Comparison of ENCODE assay signal across 8 cellular contexts in genomic region chr19:1929051-1929742, GRCh38. TPM values are rescaled to one million over a fixed set of nuclear protein-coding genes. Genes with fewer than 3 reads are reported as not detected.
DNase-seq lines count a peak whose midpoint lies in the region; ATAC-seq, FAIRE-seq and TF ChIP-seq lines count a peak whose summit lies in the region.

No MANE protein-coding gene starts in this region.

- peaks cover 6% of the 10 kb centered on the region for H3K36me3 ChIP-seq in BJ (ENCODE audit: control insufficient read depth, insufficient read depth, low read length)
- H3K36me3 ChIP-seq in breast epithelium, result no peaks in the 10 kb centered on the region
- no peaks in the 10 kb centered on the region for H3K36me3 ChIP-seq in keratinocyte (ENCODE audit: control insufficient read depth in 2 of 2, extremely low read depth in 1 of 2, insufficient read depth in 2 of 2, low read length in 2 of 2)

- H3K9me3 ChIP-seq in breast epithelium (peaks cover 0 to 7% of the 10 kb centered on the region in 2 donors), keratinocyte (ENCODE audit: control insufficient read depth, low read depth, low read length) (peaks cover 4% of the 10 kb centered on the region)

- H3K4me1 ChIP-seq in breast epithelium (peaks cover 0 to 5% of the 10 kb centered on the region in 2 donors), keratinocyte (ENCODE audit: control insufficient read depth, extremely low read depth, insufficient read depth, low read length) (peaks cover 4% of the 10 kb centered on the region)

- intact Hi-C loops in breast epithelium (cut with DNase I; ENCODE audit: low total_unique reads), result no loop called here

- no peaks in the 10 kb centered on the region for H3K9me1 ChIP-seq in keratinocyte (ENCODE audit: control insufficient read depth, extremely low read depth, insufficient read depth, low read length)

- peak overlapping the region; percentile 61 for H3K4me2 ChIP-seq in keratinocyte (ENCODE audit: control insufficient read depth, extremely low read depth, insufficient read depth, low read depth, low read length)

- peak overlapping the region; percentile 39 for H3K9ac ChIP-seq in keratinocyte (ENCODE audit: control insufficient read depth, extremely low read depth, insufficient read depth, low read length)

- no peaks in the 10 kb centered on the region for H3K27me3 ChIP-seq in BJ (ENCODE audit: control insufficient read depth, insufficient read depth, low read length)
- H3K27me3 ChIP-seq in breast epithelium, result no peaks in the 10 kb centered on the region
- no peaks in the 10 kb centered on the region for H3K27me3 ChIP-seq in keratinocyte (ENCODE audit: control insufficient read depth, extremely low read depth, insufficient read depth, low read length)

- H3K79me2 ChIP-seq in keratinocyte (ENCODE audit: control insufficient read depth, insufficient read depth, low read length), result no peaks in the 10 kb centered on the region

- TF ChIP-seq CTCF in BJ (IDR thresholded peaks at IDR 0.05; ENCODE audit: insufficient read depth, low read depth, low read length) (peak; percentile 97), VCaP (conservative IDR thresholded peaks at IDR 0.05) (peak; percentile 92), breast epithelium (IDR thresholded peaks at IDR 0.05) (peak; percentile 64 to 90 (median 90)), keratinocyte (optimal IDR thresholded peaks at IDR 0.05 in 1 of 3, IDR thresholded peaks at IDR 0.05 in 1 of 3, conservative IDR thresholded peaks at IDR 0.05 in 1 of 3; ENCODE audit: extremely low read depth in 1 of 3, insufficient read depth in 2 of 3, low read length in 3 of 3) (peak; percentile 74 to 90 (median 79))

- POLR2A ChIA-PET in BJ (lab: Charles Lee), result no interaction called here

- no peaks in the 10 kb centered on the region for H4K20me1 ChIP-seq in keratinocyte (ENCODE audit: control insufficient read depth, extremely low read depth, insufficient read depth, low read length)

- ATAC-seq in GM21619 (IDR thresholded peaks at IDR 0.05; ENCODE audit: unreplicated experiment), result peak; percentile 64
- ATAC-seq in GM19397 (IDR thresholded peaks at IDR 0.05; ENCODE audit: unreplicated experiment), result no peak

- CTCF ChIA-PET in BJ (lab: Yijun Ruan, JAX), result interaction anchor here (0.6 to 3.5 kb wide), 19 partner anchors 7 to 896 kb away, joined by 3 to 14 read pairs (median 4); no protein-coding TSS in a partner anchor

- H3K4me3 ChIP-seq in BJ (ENCODE audit: low read depth, low read length) (peak overlapping the region; percentile 20), breast epithelium (peak overlapping the region; percentile 25 to 59 (median 38)), keratinocyte (ENCODE audit: control insufficient read depth in 2 of 3, extremely low read depth in 1 of 3, insufficient read depth in 2 of 3, low read depth in 1 of 3, low read length in 3 of 3) (peak overlapping the region; percentile 3 to 25 (median 9))

- H3K27ac ChIP-seq in VCaP (no peak overlapping the region; the same call in 1 of the 2 replicates), breast epithelium (no peak overlapping the region), keratinocyte (ENCODE audit: control insufficient read depth, insufficient read depth, low read length) (no peak overlapping the region)

- no peak for TF ChIP-seq POLR2A in breast epithelium (IDR thresholded peaks at IDR 0.05)

- dilution Hi-C loops in keratinocyte (cut with MboI; ENCODE audit: extremely low pct_ligation_motif_present, low sequenced_read_pairs), result no loop called here

- FAIRE-seq in keratinocyte (lab: Jason Lieb, UNC), result no peak

- peak overlapping the region; percentile 37 for H2AFZ ChIP-seq in keratinocyte (ENCODE audit: control insufficient read depth, low read length)

- DNase-seq in BJ (ENCODE audit: low read depth) (peak; percentile 4), NCI-H187 treated with DMSO at 0.1 percent for 48 hours (lab: John Stamatoyannopoulos, UW) (peak; percentile 1), breast epithelium (ENCODE audit: low spot score in 2 of 2) (peak; percentile 66 to 73), keratinocyte (ENCODE audit: low read depth, low spot score) (no peak)
- DNase-seq in stimulated activated CD4-positive, alpha-beta T cell treated with anti-CD3 and anti-CD28 coated beads, Interleukin-15, amount 100 ng/mL, for 24 hours, result peak; percentile 87

RNA-seq across cellular contexts. Expression of gene CSNK1G2, which starts 11.8 kb away (rescaled TPM):
- 26.1 and 48.1 TPM in 2 replicates for polyA plus RNA-seq in BJ (2011; rRNA removed)
- 39.4 and 43.0 TPM in 2 replicates for polyA minus RNA-seq in BJ (2011; rRNA and poly(A)+ RNA removed)
- 10 to 100 TPM; 31.5 to 76.7 (median 68.2) TPM for total RNA-seq in breast epithelium
- polyA plus RNA-seq in keratinocyte, result 32.5 to 72.4 TPM (median 34.9 TPM) in 3 replicates
- polyA plus RNA-seq in keratinocyte (2011; ENCODE audit: low read depth), result 14.4 TPM
- polyA plus RNA-seq in keratinocyte (2011; cell fraction: cytosol; rRNA removed), result 22.1 and 49.3 TPM in 2 replicates
- 90.4 and 133 TPM in 2 replicates for polyA plus RNA-seq in keratinocyte (2011; cell fraction: nucleus; rRNA removed)
- 25.9 and 54.3 TPM in 2 replicates for polyA plus RNA-seq in keratinocyte (2012; ENCODE audit: low replicate concordance)
- 35.5 to 112 TPM (median 44.5 TPM) in 3 replicates for polyA minus RNA-seq in keratinocyte
- 56.2 TPM for polyA minus RNA-seq in keratinocyte (2011; cell fraction: cytosol; rRNA and poly(A)+ RNA removed)
- 27.7 and 34.6 TPM in 2 replicates for polyA minus RNA-seq in keratinocyte (2011; cell fraction: nucleus; rRNA and poly(A)+ RNA removed)

RNA-seq across cellular contexts. Expression of gene ADAT3, which starts 24.0 kb away (rescaled TPM):
- polyA plus RNA-seq in BJ (2011; rRNA removed) (0.56 and 0.64 TPM in 2 replicates), keratinocyte (0.55 to 0.93 TPM (median 0.85 TPM) in 3 replicates)
- polyA minus RNA-seq in BJ (2011; rRNA and poly(A)+ RNA removed), result 0.36 and 0.66 TPM in 2 replicates
- 1 to 10 TPM; 1.1 to 5.4 (median 4.9) TPM for total RNA-seq in breast epithelium
- 0.69 TPM for polyA plus RNA-seq in keratinocyte (2011; ENCODE audit: low read depth)
- polyA plus RNA-seq in keratinocyte (2011; cell fraction: cytosol; rRNA removed), result 0.15 and 1.7 TPM in 2 replicates
- polyA plus RNA-seq in keratinocyte (2011; cell fraction: nucleus; rRNA removed), result 1.2 and 2.4 TPM in 2 replicates
- polyA plus RNA-seq in keratinocyte (2012; ENCODE audit: low replicate concordance), result 1.9 and 3.4 TPM in 2 replicates
- polyA minus RNA-seq in keratinocyte, result 0.20 to 0.36 TPM in 2 of 3 replicates, not detected in the other
- polyA minus RNA-seq in keratinocyte (2011; cell fraction: cytosol; rRNA and poly(A)+ RNA removed), result 2.1 TPM
- 2.1 and 2.6 TPM in 2 replicates for polyA minus RNA-seq in keratinocyte (2011; cell fraction: nucleus; rRNA and poly(A)+ RNA removed)

RNA-seq across cellular contexts. Expression of gene SCAMP4, which starts 24.0 kb away (rescaled TPM):
- 6.2 and 13.2 TPM in 2 replicates for polyA plus RNA-seq in BJ (2011; rRNA removed)
- polyA minus RNA-seq in BJ (2011; rRNA and poly(A)+ RNA removed), result 10.5 and 13.8 TPM in 2 replicates
- total RNA-seq in breast epithelium, result 10 to 100 TPM; 41.4 to 66.6 (median 44.6) TPM
- 4.8 to 30.3 TPM (median 7.0 TPM) in 3 replicates for polyA plus RNA-seq in keratinocyte
- polyA plus RNA-seq in keratinocyte (2011; ENCODE audit: low read depth), result 10.6 TPM
- polyA plus RNA-seq in keratinocyte (2011; cell fraction: cytosol; rRNA removed), result 7.3 and 17.8 TPM in 2 replicates
- 33.4 and 43.4 TPM in 2 replicates for polyA plus RNA-seq in keratinocyte (2011; cell fraction: nucleus; rRNA removed)
- polyA plus RNA-seq in keratinocyte (2012; ENCODE audit: low replicate concordance), result 27.2 and 45.1 TPM in 2 replicates
- polyA minus RNA-seq in keratinocyte, result 8.2 to 40.3 TPM (median 10.1 TPM) in 3 replicates
- polyA minus RNA-seq in keratinocyte (2011; cell fraction: cytosol; rRNA and poly(A)+ RNA removed), result 62.7 TPM
- 38.2 and 42.0 TPM in 2 replicates for polyA minus RNA-seq in keratinocyte (2011; cell fraction: nucleus; rRNA and poly(A)+ RNA removed)

RNA-seq across cellular contexts. Expression of gene ABHD17A, which starts 43.9 kb away (rescaled TPM):
- polyA plus RNA-seq in BJ (2011; rRNA removed) (34.3 and 48.8 TPM in 2 replicates), keratinocyte (27.2 to 67.3 TPM (median 31.0 TPM) in 3 replicates)
- polyA minus RNA-seq in BJ (2011; rRNA and poly(A)+ RNA removed), result 8.5 and 10.0 TPM in 2 replicates
- total RNA-seq in breast epithelium, result 10 to 100 TPM; 62.4 to 81.3 (median 76.0) TPM
- 9.2 TPM for polyA plus RNA-seq in keratinocyte (2011; ENCODE audit: low read depth)
- 20.8 and 62.5 TPM in 2 replicates for polyA plus RNA-seq in keratinocyte (2011; cell fraction: cytosol; rRNA removed)
- 29.9 and 47.5 TPM in 2 replicates for polyA plus RNA-seq in keratinocyte (2011; cell fraction: nucleus; rRNA removed)
- 20.6 and 43.3 TPM in 2 replicates for polyA plus RNA-seq in keratinocyte (2012; ENCODE audit: low replicate concordance)
- polyA minus RNA-seq in keratinocyte, result 13.2 to 23.4 TPM (median 20.6 TPM) in 3 replicates
- polyA minus RNA-seq in keratinocyte (2011; cell fraction: cytosol; rRNA and poly(A)+ RNA removed), result 122 TPM
- polyA minus RNA-seq in keratinocyte (2011; cell fraction: nucleus; rRNA and poly(A)+ RNA removed), result 13.3 and 22.2 TPM in 2 replicates
